ENCODE assay signal across 16 cellular contexts in genomic region chr21:44348861-44349260, GRCh38.
"Had no signal": no experiment of that assay in that cellular context is flagged by ENCODE, and none has a peak within 500 bp of the region (broad histone marks: within the 10 kb centered on the region; RNA-seq: fewer than 3 reads in every experiment).

No MANE protein-coding gene starts in this region.

- DNase-seq: activated CD8-positive, alpha-beta memory T cell treated with anti-CD3 and anti-CD28 coated beads, Interleukin-2, amount 10 ng/mL, durations not matched to agents 7 days and 5 days; activated effector memory CD4-positive, alpha-beta T cell treated with anti-CD3 and anti-CD28 coated beads, Interleukin-2, amount 50 U/mL, for 16 hours; activated naive CD8-positive, alpha-beta T cell treated with anti-CD3 and anti-CD28 coated beads, Interleukin-2, amount 10 ng/mL, durations not matched to agents 7 days and 5 days; activated T-cell treated with anti-CD3 and anti-CD28 coated beads, Interleukin-2, amount 50 U/mL, for 4 hours; glutamatergic neuron; immature natural killer cell; small intestine; T-helper 2 cell had no signal

- H3K9ac ChIP-seq: neural progenitor cell had no signal

- H3K4me2 ChIP-seq: neural progenitor cell had no signal

- H3K36me3 Mint-ChIP-seq: activated CD8-positive, alpha-beta memory T cell treated with anti-CD3 and anti-CD28 coated beads, Interleukin-2, amount 10 ng/mL, durations not matched to agents 7 days and 5 days; immature natural killer cell; memory B cell; neural progenitor cell had no signal

- H3K4me3 ChIP-seq: breast epithelium, esophagus muscularis mucosa, neural progenitor cell, right atrium auricular region, thyroid gland, vagina had no signal

- H2AFZ ChIP-seq: neural progenitor cell had no signal

- H3K36me3 ChIP-seq: breast epithelium, esophagus muscularis mucosa, neural progenitor cell, right atrium auricular region, thyroid gland, vagina had no signal

- H3K27ac Mint-ChIP-seq: activated CD8-positive, alpha-beta memory T cell treated with anti-CD3 and anti-CD28 coated beads, Interleukin-2, amount 10 ng/mL, durations not matched to agents 7 days and 5 days; activated naive CD8-positive, alpha-beta T cell treated with anti-CD3 and anti-CD28 coated beads, Interleukin-2, amount 10 ng/mL, durations not matched to agents 7 days and 5 days; immature natural killer cell; memory B cell; neural progenitor cell had no signal

- H3K9me3 Mint-ChIP-seq: activated naive CD8-positive, alpha-beta T cell treated with anti-CD3 and anti-CD28 coated beads, Interleukin-2, amount 10 ng/mL, durations not matched to agents 7 days and 5 days; activated T-cell treated with anti-CD3 and anti-CD28 coated beads, Interleukin-2, amount 50 U/mL, for 4 hours; immature natural killer cell; memory B cell; neural progenitor cell had no signal

- H3K9me3 ChIP-seq: breast epithelium, esophagus muscularis mucosa, right atrium auricular region, thyroid gland, vagina had no signal

- H3K4me1 ChIP-seq: neural progenitor cell had no signal

- H3K4me3 Mint-ChIP-seq: activated CD8-positive, alpha-beta memory T cell treated with anti-CD3 and anti-CD28 coated beads, Interleukin-2, amount 10 ng/mL, durations not matched to agents 7 days and 5 days; activated naive CD8-positive, alpha-beta T cell treated with anti-CD3 and anti-CD28 coated beads, Interleukin-2, amount 10 ng/mL, durations not matched to agents 7 days and 5 days; activated T-cell treated with anti-CD3 and anti-CD28 coated beads, Interleukin-2, amount 50 U/mL, for 4 hours; memory B cell; neural progenitor cell had no signal

- H3K27ac ChIP-seq: breast epithelium, esophagus muscularis mucosa, neural progenitor cell, right atrium auricular region, thyroid gland, vagina had no signal

- ATAC-seq: activated CD4-positive, CD25-positive, alpha-beta regulatory T cell treated with anti-CD3 and anti-CD28 coated beads, Interleukin-2, amount 50 U/mL, for 24 hours; activated CD8-positive, alpha-beta memory T cell treated with anti-CD3 and anti-CD28 coated beads, Interleukin-2, amount 10 ng/mL, durations not matched to agents 7 days and 5 days; activated T-cell treated with anti-CD3 and anti-CD28 coated beads, Interleukin-2, amount 50 U/mL, for 4 hours had no signal

- H3K4me1 Mint-ChIP-seq: neural progenitor cell had no signal

- H3K27me3 ChIP-seq: neural progenitor cell, vagina had no signal

- FAIRE-seq: small intestine had no signal
